20 cellular contexts compared by ENCODE assay signal in the genomic region with DNA sequence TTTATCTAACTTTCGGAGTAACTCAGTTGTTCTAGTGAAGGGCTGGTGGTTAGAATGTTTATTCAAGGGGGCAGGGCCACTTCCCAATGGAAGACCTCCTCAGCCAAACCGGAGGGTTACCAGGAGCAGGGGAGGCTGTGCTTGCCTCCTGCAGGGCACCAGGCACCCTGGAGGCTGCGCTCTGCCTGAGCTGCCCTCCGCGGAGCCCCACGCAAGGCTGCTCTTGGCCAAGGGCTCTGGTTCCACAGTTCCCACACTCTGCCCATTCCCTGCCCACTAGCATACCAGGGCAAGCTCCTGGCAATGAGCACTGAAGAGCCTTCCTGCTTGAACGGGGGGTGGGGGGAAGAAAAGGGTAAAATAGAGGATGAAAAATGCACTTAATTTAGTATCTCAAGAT.
"Had no signal": no experiment of that assay in that cellular context is flagged by ENCODE, and none has a peak within 500 bp of the region (broad histone marks: within the 10 kb centered on the region; RNA-seq: fewer than 3 reads in every experiment).

No MANE protein-coding gene starts in this region.

- H3K27ac ChIP-seq: esophagus squamous epithelium, left lung, pancreas, right lobe of liver, vagina had no signal

- H3K9me3 ChIP-seq: esophagus squamous epithelium, left lung, pancreas, right lobe of liver, vagina had no signal

- H3K4me3 Mint-ChIP-seq: dendritic cell treated with granulocyte-macrophage colony-stimulating factor and Interleukin-4, amounts not matched to agents 40 ng/mL and 50 ng/mL, for 4 days; stimulated activated naive CD8-positive, alpha-beta T cell treated with anti-CD3 and anti-CD28 coated beads, Interleukin-15, Interleukin-2, amounts not matched to agents 100 ng/mL and 50 ng/mL, for 24 hours had no signal

- H3K4me1 ChIP-seq: esophagus squamous epithelium, left lung, pancreas, right lobe of liver, vagina had no signal

- H3K27me3 ChIP-seq: pancreas, vagina had no signal

- H3K4me3 ChIP-seq: right lobe of liver had no signal

- H3K36me3 Mint-ChIP-seq: activated naive CD8-positive, alpha-beta T cell had no signal

- H3K36me3 ChIP-seq: esophagus squamous epithelium, left lung, pancreas, right lobe of liver, vagina had no signal

- H3K27ac Mint-ChIP-seq: activated CD4-positive, alpha-beta T cell treated with anti-CD3 and anti-CD28 coated beads for 36 hours; activated naive CD8-positive, alpha-beta T cell; dendritic cell treated with granulocyte-macrophage colony-stimulating factor and Interleukin-4, amounts not matched to agents 40 ng/mL and 50 ng/mL, for 4 days; stimulated activated naive CD8-positive, alpha-beta T cell treated with anti-CD3 and anti-CD28 coated beads, Interleukin-15, Interleukin-2, amounts not matched to agents 100 ng/mL and 50 ng/mL, for 24 hours had no signal

- DNase-seq: activated CD4-positive, alpha-beta T cell treated with anti-CD3 and anti-CD28 coated beads for 36 hours; activated CD4-positive, alpha-beta T cell treated with anti-CD3 and anti-CD28 coated beads, Interleukin-2, amount 50 U/mL, for 48 hours; activated gamma-delta T cell; cerebellar nuclear complex; effector memory CD4-positive, alpha-beta T cell; esophagus squamous epithelium; kidney; mammary epithelial cell; pancreas; right lobe of liver; small intestine; stimulated activated CD4-positive, alpha-beta T cell treated with anti-CD3 and anti-CD28 coated beads, Interleukin-15, amount 100 ng/mL, for 24 hours; stimulated activated CD4-positive, alpha-beta T cell treated with anti-CD3 and anti-CD28 coated beads, Interleukin-2, amount 100 ng/mL, for 48 hours; T-helper 2 cell; trophoblast cell had no signal
